In genomic region chr6:24974182-24975171, GRCh38 we compare ENCODE assay signal across 11 cellular contexts. TPM values are rescaled to one million over a fixed set of nuclear protein-coding genes. Genes with fewer than 3 reads are reported as not detected.
DNase-seq lines count a peak whose midpoint lies in the region; ATAC-seq, FAIRE-seq and TF ChIP-seq lines count a peak whose summit lies in the region.
"Had no signal": no experiment of that assay in that cellular context is flagged by ENCODE, and none has a peak within 500 bp of the region (broad histone marks: within the 10 kb centered on the region; RNA-seq: fewer than 3 reads in every experiment).

No MANE protein-coding gene starts in this region.

- no peaks in the 10 kb centered on the region for H3K9me3 Mint-ChIP-seq in central memory CD8-positive, alpha-beta T cell

- peaks cover 65% of the 10 kb centered on the region for H3K4me1 Mint-ChIP-seq in central memory CD8-positive, alpha-beta T cell

- peak overlapping the region; percentile 89 for H3K27ac Mint-ChIP-seq in central memory CD8-positive, alpha-beta T cell (ENCODE audit: low read depth)

- peak overlapping the region; percentile 51 for H3K4me3 Mint-ChIP-seq in central memory CD8-positive, alpha-beta T cell

- no peak overlapping the region for H2AFZ ChIP-seq in HepG2 (ENCODE audit: low read length)

- no peak for TF ChIP-seq POLR2A in HepG2 (IDR thresholded peaks at IDR 0.05; ENCODE audit: insufficient read depth in 1 of 2, low read depth in 2 of 2, low read length in 2 of 2)

- no TSS peak for BruUV-seq in HepG2 (replicated peaks; lab: Mats Ljungman, UMichigan)

- TF ChIP-seq EP300 in HepG2 (IDR thresholded peaks at IDR 0.05; ENCODE audit: low read depth in 2 of 2, low read length in 2 of 2) (no peak), HepG2 (CRISPR knock-in tag; IDR thresholded peaks at IDR 0.05; ENCODE audit: borderline replicate concordance) (no peak)

- H3K79me2 ChIP-seq in HepG2 (ENCODE audit: insufficient read depth, low read length): no peaks in the 10 kb centered on the region

- no peak overlapping the region for H3K9ac ChIP-seq in HepG2 (ENCODE audit: insufficient read depth, low read depth, low read length)

- ATAC-seq in GM18508 (IDR thresholded peaks at IDR 0.05; ENCODE audit: insufficient read depth, unreplicated experiment) (peak; percentile 87), HG02623 (IDR thresholded peaks at IDR 0.05; ENCODE audit: unreplicated experiment) (peak; percentile 67), HepG2 (no peak)
- ATAC-seq in central memory CD8-positive, alpha-beta T cell (replicated peaks; ENCODE audit: extremely low read depth, poor library complexity, severe bottlenecking): peak; percentile 87
- ATAC-seq: foreskin keratinocyte had no signal

- no peak for TF ChIP-seq RAD21 in HepG2 (CRISPR knock-in tag; IDR thresholded peaks at IDR 0.05)

- H4K20me1 ChIP-seq in HepG2 (ENCODE audit: insufficient read depth, low read length): no peaks in the 10 kb centered on the region

- DNase-seq in NOMO-1 treated with DMSO at 0.1 percent for 48 hours (lab: John Stamatoyannopoulos, UW; ENCODE audit: unreplicated experiment): peak; percentile 62
- DNase-seq in central memory CD8-positive, alpha-beta T cell (ENCODE audit: low spot score in 2 of 2): no peak
- no peak for DNase-seq in HepG2 (ENCODE audit: low spot score)
- DNase-seq in AG08395 (ENCODE audit: low spot score): no peak
- no peak for DNase-seq in HEK293T (ENCODE audit: extremely low spot score)
- DNase-seq in HTR-8/SVneo (ENCODE audit: insufficient read length, low spot score): no peak
- DNase-seq: foreskin keratinocyte, NCI-H1105 had no signal

- intact Hi-C loops in HepG2 (cut with micrococcal nuclease; ENCODE audit: unreplicated experiment): no loop called here

- H3K27me3 ChIP-seq in HepG2 (ENCODE audit: control insufficient read depth in 1 of 2, insufficient read depth in 2 of 2, low read length in 2 of 2): peaks cover 0 to 4% of the 10 kb centered on the region in 2 experiments; a peak in 1 of 5 replicates
- H3K27me3 ChIP-seq: foreskin keratinocyte had no signal

- no peak overlapping the region for H3K27ac ChIP-seq in HepG2 (ENCODE audit: extremely low read length, insufficient read depth, low read length)
- H3K27ac ChIP-seq: foreskin keratinocyte had no signal

- H3K4me3 ChIP-seq in HepG2 (replicated peaks in 1 of 3; ENCODE audit: insufficient read depth in 1 of 3, low read depth in 2 of 3, low read length in 3 of 3): no peak overlapping the region

- H3K9me3 ChIP-seq in HepG2 (ENCODE audit: low read length): no peaks in the 10 kb centered on the region

- TF ChIP-seq CTCF in HepG2 (CRISPR knock-in tag; IDR thresholded peaks at IDR 0.05): no peak

- H3K36me3 Mint-ChIP-seq in central memory CD8-positive, alpha-beta T cell (ENCODE audit: insufficient read depth): peaks cover 7% of the 10 kb centered on the region

- in situ Hi-C loops in HepG2 (cut with HindIII; ENCODE audit: extremely low pct_ligation_motif_present, low pct_unique_long_range_greater_than_20kb): no loop called here

- H3K36me3 ChIP-seq in HepG2 (replicated peaks in 1 of 2; ENCODE audit: control insufficient read depth in 1 of 2, insufficient read depth in 2 of 2, low read length in 2 of 2): no peaks in the 10 kb centered on the region

- no peaks in the 10 kb centered on the region for H3K4me1 ChIP-seq in HepG2 (ENCODE audit: insufficient read depth, low read length)
- H3K4me1 ChIP-seq: foreskin keratinocyte had no signal

- H3K27me3 Mint-ChIP-seq in central memory CD8-positive, alpha-beta T cell: no peaks in the 10 kb centered on the region

- H3K4me2 ChIP-seq in HepG2 (ENCODE audit: low read depth, low read length): no peak overlapping the region

- 15% methylated on average over 7 of the region's 7 CpGs for WGBS in HepG2 (ENCODE audit: low lambda C conversion rate)

- FAIRE-seq in HepG2 (lab: Jason Lieb, UNC) (no peak), HTR-8/SVneo (lab: Jason Lieb, UNC) (no peak)
- FAIRE-seq: urothelium cell line had no signal

- POLR2A ChIA-PET in HepG2 (lab: Yijun Ruan, JAX): no interaction called here
- POLR2A ChIA-PET in HEK293T (lab: Yijun Ruan, JAX): no interaction called here

- CTCF ChIA-PET in HepG2 (lab: Yijun Ruan, JAX; ENCODE audit: low intra/inter-chr PET ratio, low total read pairs): no interaction called here
- CTCF ChIA-PET in HEK293T (lab: Yijun Ruan, JAX): no interaction called here

TF ChIP-seq in HepG2, 621 proteins besides CTCF, POLR2A, EP300 and RAD21:
- no peak for TF ChIP-seq ZNF460 (CRISPR knock-in tag; IDR thresholded peaks at IDR 0.05; ENCODE audit: borderline replicate concordance)

TF ChIP-seq in HEK293T, 16 proteins besides CTCF, POLR2A, EP300 and RAD21:
- TF ChIP-seq BHLHE40 (IDR thresholded peaks at IDR 0.05; ENCODE audit: borderline replicate concordance) (no peak), CTBP1 (IDR thresholded peaks at IDR 0.05; ENCODE audit: borderline replicate concordance) (no peak), SUZ12 (IDR thresholded peaks at IDR 0.05) (no peak), SP1 (IDR thresholded peaks at IDR 0.05) (no peak), PKNOX1 (IDR thresholded peaks at IDR 0.05) (no peak), FOXM1 (IDR thresholded peaks at IDR 0.05; ENCODE audit: borderline replicate concordance) (no peak), HDGF (IDR thresholded peaks at IDR 0.05; ENCODE audit: borderline replicate concordance) (no peak), L3MBTL2 (conservative IDR thresholded peaks at IDR 0.05) (no peak)
TF ChIP-seq in HEK293T: peak in this region for 0.

RNA-seq across cellular contexts. Expression of gene RIPOR2, which starts 38.7 kb away (rescaled TPM):
- total RNA-seq in HepG2 (2016; rRNA removed; fragmentation: Illumina TruSeq; extraction: Trizol): 0.02 and 0.06 TPM in 2 replicates
- not detected in 2 replicates for total RNA-seq in HepG2 (2016; cell fraction: cytosol; rRNA removed; fragmentation: Illumina TruSeq; extraction: Trizol; ENCODE audit: low read depth)
- total RNA-seq in HepG2 (2016; cell fraction: insoluble cytoplasmic fraction; rRNA removed; fragmentation: Illumina TruSeq; extraction: Trizol): 0.03 and 0.09 TPM in 2 replicates
- total RNA-seq in HepG2 (2016; cell fraction: membrane; rRNA removed; fragmentation: Illumina TruSeq; extraction: Trizol): not detected in 2 replicates
- not detected in 2 replicates for total RNA-seq in HepG2 (2016; cell fraction: nucleus; rRNA removed; fragmentation: Illumina TruSeq; extraction: Trizol)
- polyA plus RNA-seq in HepG2 (2011; rRNA removed): 0.05 and 0.16 TPM in 2 replicates
- 0.01 and 0.03 TPM in 2 replicates for polyA plus RNA-seq in HepG2 (2011; cell fraction: cytosol; rRNA removed)
- not detected in 2 replicates for polyA plus RNA-seq in HepG2 (2011; cell fraction: nucleus; rRNA removed)
- 0.05 TPM in 2 replicates for polyA plus RNA-seq in HepG2 (2012)
- 0.02 TPM in 1 of 2 replicates, not detected in the other for polyA plus RNA-seq in HepG2 (2016; cell fraction: cytosol; fragmentation: Illumina TruSeq; extraction: Trizol; ENCODE audit: low read depth)
- polyA plus RNA-seq in HepG2 (2016; cell fraction: insoluble cytoplasmic fraction; fragmentation: Illumina TruSeq; extraction: Trizol; ENCODE audit: low read depth): 0.07 TPM in 1 of 2 replicates, not detected in the other
- polyA plus RNA-seq in HepG2 (2016; cell fraction: membrane; fragmentation: Illumina TruSeq; extraction: Trizol; ENCODE audit: low read depth): 0.03 TPM in 1 of 2 replicates, not detected in the other
- 0.18 TPM in 1 of 2 replicates, not detected in the other for polyA plus RNA-seq in HepG2 (2016; cell fraction: nucleus; fragmentation: Illumina TruSeq; extraction: Trizol; ENCODE audit: insufficient read depth, low read depth)
- polyA minus RNA-seq in HepG2 (2011; rRNA and poly(A)+ RNA removed; ENCODE audit: low replicate concordance): 0.33 TPM in 1 of 2 replicates, not detected in the other
- polyA minus RNA-seq in HepG2 (2011; cell fraction: cytosol; rRNA and poly(A)+ RNA removed): not detected in 2 replicates
- not detected in 2 replicates for polyA minus RNA-seq in HepG2 (2011; cell fraction: nucleus; rRNA and poly(A)+ RNA removed)
- polyA plus RNA-seq: foreskin keratinocyte had no signal
